18 cellular contexts compared by ENCODE assay signal in the genomic region with DNA sequence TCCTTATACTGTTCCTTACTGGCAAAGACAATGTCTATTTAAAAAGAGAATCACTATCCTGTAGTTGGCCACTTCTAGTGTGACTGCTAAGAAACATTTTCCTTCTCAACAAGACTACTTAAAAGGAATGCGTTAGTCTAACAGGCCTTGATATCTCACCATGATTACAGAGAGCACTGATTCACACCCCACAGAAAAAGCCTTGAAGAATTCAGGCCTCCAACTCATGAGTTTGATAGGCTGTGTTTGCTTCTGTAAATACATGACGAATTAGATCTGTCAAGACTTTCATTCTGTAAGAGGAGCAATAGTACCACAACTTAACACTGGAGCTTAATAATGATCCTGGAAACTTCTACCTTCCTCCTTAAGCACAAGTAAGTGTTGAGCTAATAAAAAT.
A peak's percentile ranks its signal among the peaks of the same experiment; 100 is the strongest.
DNase-seq lines count a peak whose midpoint lies in the region; ATAC-seq, FAIRE-seq and TF ChIP-seq lines count a peak whose summit lies in the region.
"Had no signal": no experiment of that assay in that cellular context is flagged by ENCODE, and none has a peak within 500 bp of the region (broad histone marks: within the 10 kb centered on the region; RNA-seq: fewer than 3 reads in every experiment).

No MANE protein-coding gene starts in this region.

- H2BK120ac ChIP-seq in mesenchymal stem cell (ENCODE audit: low read depth, low read length), result no peak overlapping the region

- DNase-seq in amniotic epithelial cell (ENCODE audit: low read depth) (peak; percentile 91), K562 (ENCODE audit: extremely low read depth in 1 of 4, low spot score in 3 of 4) (no peak), mesenchymal stem cell (peak; percentile 34), RPMI8226 (no peak), osteocyte (ENCODE audit: extremely low spot score, unreplicated experiment) (no peak)
- no peak for DNase-seq in CD8-positive, alpha-beta T cell
- DNase-seq: C1 segment of cervical spinal cord; Caco-2; CD4-positive, alpha-beta memory T cell; DMS153; EL; GDM1; GOT3; HCEC 1CT had no signal

- H3K27ac ChIP-seq in K562 (ENCODE audit: extremely low read depth, low read depth, low read length) (no peak overlapping the region), mesenchymal stem cell (ENCODE audit: low read length, poor library complexity, severe bottlenecking) (no peak overlapping the region)
- H3K27ac ChIP-seq in CD8-positive, alpha-beta T cell (ENCODE audit: low read depth, low read length), result no peak overlapping the region

- no peak overlapping the region for H2AK5ac ChIP-seq in mesenchymal stem cell (ENCODE audit: low read length, severe bottlenecking)

- no peak for TF ChIP-seq RAD21 in K562 (CRISPR knock-in tag; conservative IDR thresholded peaks at IDR 0.05 in 1 of 2, IDR thresholded peaks at IDR 0.05 in 1 of 2)

- no peaks in the 10 kb centered on the region for H4K20me1 ChIP-seq in K562 (replicated peaks; ENCODE audit: control insufficient read depth, insufficient read depth, low read length)

- no peaks in the 10 kb centered on the region for H3K9me1 ChIP-seq in K562 (ENCODE audit: control insufficient read depth, insufficient read depth, low read length)

- H4K91ac ChIP-seq in mesenchymal stem cell (ENCODE audit: low read length), result no peak overlapping the region

- no peak for TF ChIP-seq POLR2A in K562 (conservative IDR thresholded peaks at IDR 0.05)

- no peaks in the 10 kb centered on the region for H3K9me3 ChIP-seq in K562 (replicated peaks; ENCODE audit: control insufficient read depth, insufficient read depth, low read depth, low read length)
- H3K9me3 ChIP-seq in mesenchymal stem cell (ENCODE audit: control insufficient read depth, low read length), result no peaks in the 10 kb centered on the region
- no peaks in the 10 kb centered on the region for H3K9me3 ChIP-seq in CD8-positive, alpha-beta T cell (ENCODE audit: low read length)
- H3K9me3 ChIP-seq: Caco-2 had no signal

- H3K27me3 ChIP-seq in K562 (ENCODE audit: control insufficient read depth in 2 of 2, insufficient read depth in 2 of 2, low read length in 2 of 2) (no peaks in the 10 kb centered on the region), mesenchymal stem cell (ENCODE audit: control insufficient read depth in 1 of 2, insufficient read depth in 1 of 2, low read length in 2 of 2) (no peaks in the 10 kb centered on the region)
- no peaks in the 10 kb centered on the region for H3K27me3 ChIP-seq in CD8-positive, alpha-beta T cell (ENCODE audit: insufficient read depth, low read length)

- H2BK15ac ChIP-seq in mesenchymal stem cell (ENCODE audit: low read depth, poor library complexity, severe bottlenecking), result no peak overlapping the region

- no peaks in the 10 kb centered on the region for H3K79me1 ChIP-seq in mesenchymal stem cell (replicated peaks; ENCODE audit: low read length, poor library complexity, severe bottlenecking)

- FAIRE-seq in K562 (lab: Jason Lieb, UNC), result no peak
- FAIRE-seq: GM12878, GM19239, H54 had no signal

- H3K4me3 Mint-ChIP-seq in osteocyte (ENCODE audit: unreplicated experiment), result no peak overlapping the region
- H3K4me3 Mint-ChIP-seq in CD8-positive, alpha-beta T cell, result no peak overlapping the region
- H3K4me3 Mint-ChIP-seq: CD4-positive, alpha-beta memory T cell had no signal

- no peak for TF ChIP-seq EP300 in K562 (IDR thresholded peaks at IDR 0.05; ENCODE audit: low read length)

- no peak overlapping the region for H3K23ac ChIP-seq in mesenchymal stem cell (ENCODE audit: low read length in 2 of 2)

- H2AFZ ChIP-seq in K562 (ENCODE audit: low read depth, low read length), result no peak overlapping the region
- H2AFZ ChIP-seq in mesenchymal stem cell (ENCODE audit: low read depth, low read length), result no peak overlapping the region

- H3K27ac Mint-ChIP-seq in osteocyte (ENCODE audit: unreplicated experiment), result no peak overlapping the region
- no peak overlapping the region for H3K27ac Mint-ChIP-seq in CD8-positive, alpha-beta T cell
- H3K27ac Mint-ChIP-seq: CD4-positive, alpha-beta memory T cell had no signal

- H3K4me2 ChIP-seq in K562 (ENCODE audit: insufficient read depth, low read length) (no peak overlapping the region), mesenchymal stem cell (ENCODE audit: low read length, poor library complexity, severe bottlenecking) (no peak overlapping the region)

- H3K4me1 Mint-ChIP-seq in osteocyte (ENCODE audit: unreplicated experiment), result peaks cover 31% of the 10 kb centered on the region
- H3K4me1 Mint-ChIP-seq in CD8-positive, alpha-beta T cell (ENCODE audit: low read depth), result no peaks in the 10 kb centered on the region
- H3K4me1 Mint-ChIP-seq: CD4-positive, alpha-beta memory T cell had no signal

- H3K9ac ChIP-seq in K562 (ENCODE audit: insufficient read depth in 1 of 2, low read depth in 2 of 2, low read length in 2 of 2), result no peak overlapping the region
- no peak overlapping the region for H3K9ac ChIP-seq in mesenchymal stem cell (ENCODE audit: low read length)

- in situ Hi-C loops in K562 (cut with MboI), result loop anchor here (25.0 kb wide), 1 partner anchor 1340 kb away; no protein-coding TSS in a partner anchor

- no peak overlapping the region for H4K8ac ChIP-seq in mesenchymal stem cell (ENCODE audit: low read length)

- intact Hi-C loops in K562 (cut with micrococcal nuclease), result no loop called here
- intact Hi-C loops in CD8-positive, alpha-beta T cell (cut with DNase I, micrococcal nuclease), result no loop called here

- no peaks in the 10 kb centered on the region for H3K9me3 Mint-ChIP-seq in osteocyte (ENCODE audit: unreplicated experiment)
- H3K9me3 Mint-ChIP-seq in CD8-positive, alpha-beta T cell, result no peaks in the 10 kb centered on the region

- no TSS peak for BruUV-seq in K562 (replicated peaks; lab: Mats Ljungman, UMichigan)

- no peaks in the 10 kb centered on the region for H3K27me3 Mint-ChIP-seq in osteocyte (ENCODE audit: unreplicated experiment)
- H3K27me3 Mint-ChIP-seq in CD8-positive, alpha-beta T cell (ENCODE audit: low read depth), result peaks cover 3% of the 10 kb centered on the region
- H3K27me3 Mint-ChIP-seq: CD4-positive, alpha-beta memory T cell had no signal

- peaks cover 0 to 9% of the 10 kb centered on the region in 2 experiments; a peak in 2 of 5 replicates for H3K4me1 ChIP-seq in K562 (replicated peaks in 1 of 2; ENCODE audit: control insufficient read depth in 2 of 2, insufficient read depth in 2 of 2, low read length in 2 of 2)
- H3K4me1 ChIP-seq in mesenchymal stem cell (ENCODE audit: control insufficient read depth, insufficient read depth, low read depth, low read length), result no peaks in the 10 kb centered on the region
- no peaks in the 10 kb centered on the region for H3K4me1 ChIP-seq in CD8-positive, alpha-beta T cell (ENCODE audit: insufficient read depth, low read length)
- H3K4me1 ChIP-seq: Caco-2 had no signal

- H3K4ac ChIP-seq in mesenchymal stem cell (ENCODE audit: low read depth in 1 of 2, low read length in 2 of 2), result no peak overlapping the region

- CTCF ChIA-PET in K562 (lab: Yijun Ruan, JAX; ENCODE audit: low intra/inter-chr PET ratio), result no interaction called here
- CTCF ChIA-PET in CD8-positive, alpha-beta T cell (lab: Charles Lee), result no interaction called here

- H3K79me2 ChIP-seq in K562 (ENCODE audit: control insufficient read depth, insufficient read depth, low read length), result no peaks in the 10 kb centered on the region

- H3K36me3 ChIP-seq in K562 (ENCODE audit: control insufficient read depth, insufficient read depth, low read length) (no peaks in the 10 kb centered on the region), mesenchymal stem cell (ENCODE audit: control insufficient read depth in 1 of 2, insufficient read depth in 2 of 2, low read depth in 1 of 2, low read length in 2 of 2) (no peaks in the 10 kb centered on the region)
- no peaks in the 10 kb centered on the region for H3K36me3 ChIP-seq in CD8-positive, alpha-beta T cell (ENCODE audit: insufficient read depth, low read length)

- WGBS in K562 (ENCODE audit: insufficient coverage, low coverage, missing lambda C conversion rate), result 27% methylated on average over 2 of the region's 2 CpGs
- 60% methylated on average over 1 of the region's 2 CpGs for WGBS in mesenchymal stem cell

- H3K14ac ChIP-seq in mesenchymal stem cell (ENCODE audit: low read length in 2 of 2), result no peak overlapping the region

- H2BK5ac ChIP-seq in mesenchymal stem cell (ENCODE audit: low read depth, low read length, poor library complexity, severe bottlenecking), result no peak overlapping the region

- H3K36me3 Mint-ChIP-seq in osteocyte (ENCODE audit: unreplicated experiment), result no peaks in the 10 kb centered on the region
- H3K36me3 Mint-ChIP-seq in CD8-positive, alpha-beta T cell, result no peaks in the 10 kb centered on the region
- H3K36me3 Mint-ChIP-seq: CD4-positive, alpha-beta memory T cell had no signal

- no peak overlapping the region for H2BK12ac ChIP-seq in mesenchymal stem cell (ENCODE audit: low read length in 2 of 2)

- ATAC-seq in K562, result no peak
- no peak for ATAC-seq in CD8-positive, alpha-beta T cell
- ATAC-seq in GM19397 (IDR thresholded peaks at IDR 0.05; ENCODE audit: unreplicated experiment), result no peak
- ATAC-seq: GM12878 had no signal

- H3K18ac ChIP-seq in mesenchymal stem cell (ENCODE audit: low read depth in 1 of 2, low read length in 2 of 2), result no peak overlapping the region

- POLR2A ChIA-PET in K562 (lab: Yijun Ruan, JAX), result interaction anchor here (0.6 kb wide), 1 partner anchor 9 kb away, joined by 3 read pairs; no protein-coding TSS in a partner anchor
- POLR2A ChIA-PET in CD8-positive, alpha-beta T cell (lab: Charles Lee), result no interaction called here

- H3K4me3 ChIP-seq in K562, result no peak overlapping the region
- no peak overlapping the region for H3K4me3 ChIP-seq in mesenchymal stem cell (ENCODE audit: insufficient read depth in 1 of 2, low read depth in 1 of 2, low read length in 2 of 2)
- no peak overlapping the region for H3K4me3 ChIP-seq in CD8-positive, alpha-beta T cell (ENCODE audit: low read depth, low read length)
- H3K4me3 ChIP-seq: GM12878 had no signal

- TF ChIP-seq CTCF in K562 (IDR thresholded peaks at IDR 0.05 in 2 of 3, conservative IDR thresholded peaks at IDR 0.05 in 1 of 3; ENCODE audit: insufficient read depth in 2 of 3, low read depth in 1 of 3, low read length in 3 of 3), result no peak
- TF ChIP-seq CTCF in osteocyte (IDR thresholded peaks at IDR 0.05), result no peak
- TF ChIP-seq CTCF in CD8-positive, alpha-beta T cell (IDR thresholded peaks at IDR 0.05), result no peak

TF ChIP-seq in K562, 482 proteins besides CTCF, POLR2A, EP300 and RAD21 (continues in another document):
- peak; percentile 9 for TF ChIP-seq MEIS2 (IDR thresholded peaks at IDR 0.05; ENCODE audit: partially characterized antibody)

Comparison
In these comparisons a context has a peak if more than half of its experiments do, and no peak if none do; other contexts are left out.
1. DNase-seq: peak in amniotic epithelial cell (single experiment) and mesenchymal stem cell (single experiment); none in K562 (0 of 4), RPMI8226 (single experiment), osteocyte (single experiment) and CD8-positive, alpha-beta T cell (0 of 7).